7 cellular contexts compared by ENCODE assay signal in the genomic region with DNA sequence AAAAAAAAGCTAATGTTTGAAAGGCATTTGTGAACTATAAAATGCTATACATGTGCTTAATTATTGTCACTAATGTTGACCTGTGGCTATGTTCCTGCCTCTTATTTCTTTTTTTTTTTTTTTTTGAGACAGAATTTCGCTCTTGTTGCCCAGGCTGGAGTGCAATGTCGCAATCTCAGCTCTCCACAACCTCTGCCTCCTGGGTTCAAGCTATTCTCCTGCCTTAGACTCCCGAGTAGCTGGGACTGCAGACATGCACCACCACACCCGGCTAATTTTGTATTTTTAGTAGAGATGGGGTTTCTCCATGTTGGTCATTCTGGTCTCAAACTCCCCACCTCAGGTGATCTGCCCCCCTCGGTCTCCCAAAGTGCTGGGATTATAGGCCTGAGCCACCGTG. TPM values are rescaled to one million over a fixed set of nuclear protein-coding genes. Genes with fewer than 3 reads are reported as not detected.
"Had no signal": no experiment of that assay in that cellular context is flagged by ENCODE, and none has a peak within 500 bp of the region (broad histone marks: within the 10 kb centered on the region; RNA-seq: fewer than 3 reads in every experiment).

No MANE protein-coding gene starts in this region.

RNA-seq across cellular contexts. Expression of gene TMEM200B, which starts 15.7 kb away (rescaled TPM):
- total RNA-seq: activated B cell treated with CpG ODN at 0.5 μM for 24 hours; activated CD4-positive, alpha-beta memory T cell treated with anti-CD3 and anti-CD28 coated beads, Interleukin-2, amount 10 ng/mL, durations not matched to agents 7 days and 5 days; activated CD4-positive, alpha-beta T cell treated with anti-CD3 and anti-CD28 coated beads, Interleukin-2, amount 10 ng/mL, durations not matched to agents 7 days and 5 days; activated CD8-positive, alpha-beta T cell treated with anti-CD3 and anti-CD28 coated beads, Interleukin-2, amount 10 ng/mL, durations not matched to agents 7 days and 5 days; T-helper 1 cell treated with Interleukin-12 subunit alpha and Interleukin-12 subunit beta and Interleukin-4 antibody, amounts not matched to agents 30 ng/mL and 1 ng/mL, for 36 hours; T-helper 17 cell; T-helper 2 cell treated with Interferon-gamma antibody and Interleukin-4, amounts not matched to agents 100 ng/mL and 5 ng/mL, for 36 hours had no signal
